Comparison of ENCODE assay signal across 17 cellular contexts in the genomic region with DNA sequence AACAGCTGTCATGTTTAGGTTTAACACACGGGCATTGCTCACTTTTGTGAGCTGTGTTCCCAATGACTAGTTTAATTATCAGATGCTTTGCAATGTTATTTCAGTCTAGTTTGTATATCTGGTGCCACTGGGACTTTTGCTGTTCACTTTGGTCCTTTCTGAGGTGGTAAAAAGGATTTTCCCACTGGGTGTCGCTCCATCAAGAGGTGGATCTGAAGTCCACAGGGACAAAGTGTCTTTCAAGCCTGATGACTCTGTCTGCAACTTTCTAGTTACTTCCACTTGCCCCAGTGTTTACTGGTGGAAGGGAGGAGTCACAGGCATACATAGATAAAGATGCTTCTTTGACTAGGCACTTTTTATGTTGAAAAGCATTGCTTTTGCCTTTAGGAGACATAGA.
DNase-seq lines count a peak whose midpoint lies in the region; ATAC-seq and TF ChIP-seq lines count a peak whose summit lies in the region.
"Had no signal": no experiment of that assay in that cellular context is flagged by ENCODE, and none has a peak within 500 bp of the region (broad histone marks: within the 10 kb centered on the region; RNA-seq: fewer than 3 reads in every experiment).

No MANE protein-coding gene starts in this region.

- intact Hi-C loops in IMR-90 (cut with micrococcal nuclease): no loop called here

- CTCF ChIA-PET in IMR-90 (lab: Yijun Ruan, JAX): no interaction called here

- H3K18ac ChIP-seq in IMR-90 (ENCODE audit: low read depth, low read length): no peak overlapping the region

- TF ChIP-seq POLR2A in IMR-90 (IDR thresholded peaks at IDR 0.05; ENCODE audit: low read depth, low read length): no peak

- no peaks in the 10 kb centered on the region for H3K36me3 Mint-ChIP-seq in activated T-helper 17 cell treated with anti-CD3 and anti-CD28 coated beads, Interleukin-2, amount 50 U/mL, for 72 hours (ENCODE audit: low read depth)
- H3K36me3 Mint-ChIP-seq: activated CD4-positive, alpha-beta memory T cell treated with anti-CD3 and anti-CD28 coated beads for 36 hours had no signal

- no TSS peak for BruUV-seq in IMR-90 (replicated peaks; lab: Mats Ljungman, UMichigan)

- H3K9me2 ChIP-seq in DOHH2 (replicated peaks; ENCODE audit: control insufficient read depth, low read length): no peaks in the 10 kb centered on the region

- peak overlapping the region; percentile 20; the same call in 1 of the 2 replicates for H2BK20ac ChIP-seq in IMR-90 (ENCODE audit: low read depth, low read length)

- TF ChIP-seq CTCF in DOHH2 (IDR thresholded peaks at IDR 0.05; ENCODE audit: low read depth, low read length, poor library complexity, severe bottlenecking) (peak; percentile 23), IMR-90 (conservative IDR thresholded peaks at IDR 0.05; ENCODE audit: low read depth, low read length) (no peak)

- H4K91ac ChIP-seq in IMR-90 (ENCODE audit: insufficient read depth, low read depth, low read length): peak overlapping the region; percentile 21; the same call in 1 of the 2 replicates

- no peak overlapping the region for H2AK5ac ChIP-seq in IMR-90 (ENCODE audit: low read depth, low read length)

- H2BK15ac ChIP-seq in IMR-90 (ENCODE audit: low read depth, low read length): peak overlapping the region; percentile 41; the same call in 1 of the 3 replicates

- H3K36me3 ChIP-seq in DOHH2 (ENCODE audit: control insufficient read depth, low read length): no peaks in the 10 kb centered on the region
- H3K36me3 ChIP-seq in IMR-90 (ENCODE audit: control insufficient read depth, insufficient read depth, low read length): no peaks in the 10 kb centered on the region
- H3K36me3 ChIP-seq: heart right ventricle, WERI-Rb-1 had no signal

- H3K4me1 Mint-ChIP-seq in activated T-helper 17 cell treated with anti-CD3 and anti-CD28 coated beads, Interleukin-2, amount 50 U/mL, for 72 hours: no peaks in the 10 kb centered on the region

- H3K4me3 ChIP-seq in DOHH2 (ENCODE audit: low read length) (no peak overlapping the region), IMR-90 (ENCODE audit: insufficient read depth, low read depth, low read length) (no peak overlapping the region)
- H3K4me3 ChIP-seq: heart right ventricle had no signal

- ATAC-seq in IMR-90 (ENCODE audit: low read depth): no peak
- ATAC-seq in HG03108 (IDR thresholded peaks at IDR 0.05; ENCODE audit: unreplicated experiment): no peak
- no peak for ATAC-seq in activated T-helper 17 cell treated with anti-CD3 and anti-CD28 coated beads, Interleukin-2, amount 50 U/mL, for 72 hours (replicated peaks)
- ATAC-seq: heart right ventricle had no signal

- in situ Hi-C loops in IMR-90 (cut with MboI; ENCODE audit: low sequenced_read_pairs): no loop called here

- dilution Hi-C loops in IMR-90 (cut with HindIII; ENCODE audit: low sequenced_read_pairs, unreplicated experiment): no loop called here

- H4K5ac ChIP-seq in IMR-90 (ENCODE audit: low read depth, low read length): no peak overlapping the region

- H4K8ac ChIP-seq in IMR-90 (ENCODE audit: low read depth in 2 of 2, low read length in 2 of 2): no peak overlapping the region

- peak overlapping the region; percentile 34; the same call in 1 of the 2 replicates for H2BK120ac ChIP-seq in IMR-90 (ENCODE audit: low read depth, low read length)

- DNase-seq in IMR-90 (no peak), RKO (ENCODE audit: low spot score) (peak; percentile 95), kidney tubule cell (ENCODE audit: low spot score) (peak; percentile 2)
- no peak for DNase-seq in activated naive CD4-positive, alpha-beta T cell treated with anti-CD3 and anti-CD28 coated beads, Interleukin-2, amount 50 U/mL, for 16 hours
- no peak for DNase-seq in stimulated activated naive CD4-positive, alpha-beta T cell treated with Interleukin-2 at 50 U/mL for 16 hours (lab: John Stamatoyannopoulos, UW)
- DNase-seq: activated CD4-positive, alpha-beta memory T cell treated with anti-CD3 and anti-CD28 coated beads for 36 hours; activated naive CD4-positive, alpha-beta T cell treated with anti-CD3 and anti-CD28 coated beads for 36 hours; H9; heart right ventricle; MV-4-11; NCI-H187 treated with DMSO at 0.1 percent for 48 hours; nucleus accumbens; SHP77; WERI-Rb-1 had no signal

- H3K9me3 ChIP-seq in DOHH2 (ENCODE audit: control insufficient read depth, insufficient read depth, low read length) (no peaks in the 10 kb centered on the region), IMR-90 (ENCODE audit: control insufficient read depth, insufficient read depth, low read length) (no peaks in the 10 kb centered on the region)

- no peak overlapping the region for H2AK9ac ChIP-seq in IMR-90 (replicated peaks; ENCODE audit: low read depth, low read length, poor library complexity)

- H3K79me1 ChIP-seq in IMR-90 (ENCODE audit: low read depth in 1 of 2, low read length in 2 of 2): no peaks in the 10 kb centered on the region

- peaks cover 7% of the 10 kb centered on the region for H3K9me3 Mint-ChIP-seq in activated T-helper 17 cell treated with anti-CD3 and anti-CD28 coated beads, Interleukin-2, amount 50 U/mL, for 72 hours
- H3K9me3 Mint-ChIP-seq: activated naive CD4-positive, alpha-beta T cell treated with anti-CD3 and anti-CD28 coated beads for 36 hours; H9 had no signal

- H4K20me1 ChIP-seq in DOHH2 (ENCODE audit: control insufficient read depth, insufficient read depth, low read depth, low read length) (no peaks in the 10 kb centered on the region), IMR-90 (ENCODE audit: insufficient read depth, low read length) (no peaks in the 10 kb centered on the region)

- H3K9ac ChIP-seq in IMR-90 (ENCODE audit: low read depth, low read length): no peak overlapping the region

- H3K27me3 ChIP-seq in DOHH2 (ENCODE audit: control insufficient read depth, low read length): no peaks in the 10 kb centered on the region
- no peaks in the 10 kb centered on the region for H3K27me3 ChIP-seq in IMR-90 (ENCODE audit: control insufficient read depth, insufficient read depth, low read length)
- H3K27me3 ChIP-seq: heart right ventricle had no signal

- no peak overlapping the region for H2BK5ac ChIP-seq in IMR-90 (ENCODE audit: low read depth, low read length, poor library complexity, severe bottlenecking)

- H3K14ac ChIP-seq in IMR-90 (replicated peaks; ENCODE audit: low read depth, low read length): peak overlapping the region; percentile 65

- H3K56ac ChIP-seq in IMR-90 (ENCODE audit: extremely low read depth, insufficient read depth, low read length): no peak overlapping the region

- H2AFZ ChIP-seq in IMR-90 (replicated peaks; ENCODE audit: low read length, poor library complexity): no peak overlapping the region

- H3K27ac Mint-ChIP-seq in activated T-helper 17 cell treated with anti-CD3 and anti-CD28 coated beads, Interleukin-2, amount 50 U/mL, for 72 hours: no peak overlapping the region
- H3K27ac Mint-ChIP-seq: activated CD4-positive, alpha-beta memory T cell treated with anti-CD3 and anti-CD28 coated beads for 36 hours; activated naive CD4-positive, alpha-beta T cell treated with anti-CD3 and anti-CD28 coated beads for 36 hours had no signal

- no peaks in the 10 kb centered on the region for H3F3A ChIP-seq in DOHH2 (ENCODE audit: control insufficient read depth, insufficient read depth)

- WGBS in IMR-90 (ENCODE audit: extremely low coverage in 2 of 2, insufficient read length in 1 of 2), 2 experiments: 80% methylated on average over 1 of the region's 2 CpGs; no CpG with 5 or more reads in 1 of the 2 experiments

- TF ChIP-seq RAD21 in IMR-90 (IDR thresholded peaks at IDR 0.05; ENCODE audit: low read length): no peak

- H3K23ac ChIP-seq in IMR-90 (ENCODE audit: low read depth, low read length): peak overlapping the region; percentile 15; the same call in 1 of the 2 replicates

- H3K4me2 ChIP-seq in DOHH2 (ENCODE audit: low read length): no peak overlapping the region
- H3K4me2 ChIP-seq in IMR-90 (ENCODE audit: low read depth, low read length): no peak overlapping the region

- no peak overlapping the region for H3K4me3 Mint-ChIP-seq in activated T-helper 17 cell treated with anti-CD3 and anti-CD28 coated beads, Interleukin-2, amount 50 U/mL, for 72 hours
- H3K4me3 Mint-ChIP-seq: activated CD4-positive, alpha-beta memory T cell treated with anti-CD3 and anti-CD28 coated beads for 36 hours; activated naive CD4-positive, alpha-beta T cell treated with anti-CD3 and anti-CD28 coated beads for 36 hours; H9 had no signal

- H3K27ac ChIP-seq in DOHH2 (ENCODE audit: low read depth, low read length) (no peak overlapping the region), IMR-90 (ENCODE audit: insufficient read depth, low read length) (no peak overlapping the region)
- H3K27ac ChIP-seq: heart right ventricle, WERI-Rb-1 had no signal

- POLR2A ChIA-PET in IMR-90 (lab: Charles Lee; ENCODE audit: unreplicated experiment): no interaction called here

- no peaks in the 10 kb centered on the region for H3K79me2 ChIP-seq in DOHH2 (ENCODE audit: control insufficient read depth, low read length)

- no peaks in the 10 kb centered on the region; the same call in 1 of the 2 replicates for H3K9me1 ChIP-seq in IMR-90 (ENCODE audit: insufficient read depth, low read length)

- peak overlapping the region; percentile 20; the same call in 1 of the 2 replicates for H3K4ac ChIP-seq in IMR-90 (ENCODE audit: low read depth, low read length)

- H3K27me3 Mint-ChIP-seq in activated T-helper 17 cell treated with anti-CD3 and anti-CD28 coated beads, Interleukin-2, amount 50 U/mL, for 72 hours: no peaks in the 10 kb centered on the region
- H3K27me3 Mint-ChIP-seq: activated CD4-positive, alpha-beta memory T cell treated with anti-CD3 and anti-CD28 coated beads for 36 hours had no signal

- H3K4me1 ChIP-seq in DOHH2 (ENCODE audit: control insufficient read depth, low read length) (no peaks in the 10 kb centered on the region), IMR-90 (ENCODE audit: control insufficient read depth, insufficient read depth, low read length) (peaks cover 2% of the 10 kb centered on the region; the same call in 1 of the 2 replicates)
- H3K4me1 ChIP-seq: heart right ventricle had no signal

TF ChIP-seq in IMR-90, 13 proteins besides CTCF, POLR2A, EP300 and RAD21 (continues in another document):
- no peak for TF ChIP-seq RFX5 (IDR thresholded peaks at IDR 0.05; ENCODE audit: low read depth, low read length)
- no peak for TF ChIP-seq BHLHE40 (IDR thresholded peaks at IDR 0.05; ENCODE audit: low read depth, low read length)
- no peak for TF ChIP-seq NFE2L2 (IDR thresholded peaks at IDR 0.05; ENCODE audit: low read depth, low read length)
- TF ChIP-seq FOS (IDR thresholded peaks at IDR 0.05; ENCODE audit: low read depth, low read length): no peak
- TF ChIP-seq ELK1 (IDR thresholded peaks at IDR 0.05; ENCODE audit: borderline replicate concordance, low read depth, low read length): no peak

Comparison
In these comparisons a context has a peak if more than half of its experiments do, and no peak if none do; other contexts are left out.
1. DNase-seq: peak in RKO (single experiment) and kidney tubule cell (single experiment); none in IMR-90 (single experiment), activated naive CD4-positive, alpha-beta T cell treated with anti-CD3 and anti-CD28 coated beads, Interleukin-2, amount 50 U/mL, for 16 hours (single experiment) and stimulated activated naive CD4-positive, alpha-beta T cell treated with Interleukin-2 at 50 U/mL for 16 hours (single experiment).